Comparison of ENCODE assay signal across 24 cellular contexts in genomic region chr14:69860221-69860620, GRCh38. TPM values are rescaled to one million over a fixed set of nuclear protein-coding genes. Genes with fewer than 3 reads are reported as not detected.
"Had no signal": no experiment of that assay in that cellular context is flagged by ENCODE, and none has a peak within 500 bp of the region (broad histone marks: within the 10 kb centered on the region; RNA-seq: fewer than 3 reads in every experiment).

No MANE protein-coding gene starts in this region.

- H3K36me3 ChIP-seq: MG63 had no signal

- ATAC-seq: Panc1, PC-3, SK-N-SH treated with all-trans-retinoic acid at 6 μM for 48 hours had no signal

- H3K9me3 ChIP-seq: MG63 had no signal

- DNase-seq: IMR-90, Karpas-422, KG1, MG63, NCI-H1092, NCI-H1105 treated with DMSO at 0.1 percent for 48 hours, NCI-H1417 treated with DMSO at 0.1 percent for 48 hours, NCI-H146, NCI-H1694 treated with DMSO at 0.1 percent for 48 hours, NCI-H1930, NCI-H2081, NCI-H2107, NCI-H2227 treated with DMSO at 0.1 percent for 48 hours, NCI-H446, NCI-H510A, NCI-H524 treated with DMSO at 0.1 percent for 48 hours, NCI-H69, NCI-H774, PC-3, SHP77 had no signal

- H3K27me3 ChIP-seq: MG63 had no signal

- H3K27ac ChIP-seq: HL-60, RWPE1 had no signal

- H3K4me3 ChIP-seq: MG63 had no signal

RNA-seq across cellular contexts. Expression of gene SMOC1, which starts 19.0 kb away (rescaled TPM):
- total RNA-seq: PC-3 had no signal
